16 cellular contexts compared by ENCODE assay signal in the genomic region with DNA sequence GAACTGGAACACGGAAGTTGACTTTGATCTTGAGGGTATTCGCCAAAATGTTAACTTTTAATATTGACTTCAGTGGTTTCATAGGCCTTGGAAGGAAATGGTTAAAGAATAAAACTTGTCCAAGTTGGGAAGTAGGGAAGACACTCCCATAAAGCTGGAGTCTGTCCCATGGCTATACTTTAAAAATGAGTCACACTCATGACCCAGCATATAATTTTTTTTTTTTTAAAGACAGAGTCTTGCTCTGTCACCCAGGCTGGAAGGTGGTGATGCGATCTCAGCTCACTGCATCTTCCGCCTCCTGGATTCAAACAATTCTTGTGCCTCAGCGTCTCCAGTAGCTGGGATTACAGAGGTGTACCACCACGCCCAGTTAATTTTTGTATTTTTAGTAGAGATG. TPM values are rescaled to one million over a fixed set of nuclear protein-coding genes. Genes with fewer than 3 reads are reported as not detected.
DNase-seq lines count a peak whose midpoint lies in the region; ATAC-seq, FAIRE-seq and TF ChIP-seq lines count a peak whose summit lies in the region.
"Had no signal": no experiment of that assay in that cellular context is flagged by ENCODE, and none has a peak within 500 bp of the region (broad histone marks: within the 10 kb centered on the region; RNA-seq: fewer than 3 reads in every experiment).

No MANE protein-coding gene starts in this region.

- no peaks in the 10 kb centered on the region for H3K9me2 ChIP-seq in SK-N-SH

- TF ChIP-seq RAD21 in A549 (conservative IDR thresholded peaks at IDR 0.05 in 1 of 2, IDR thresholded peaks at IDR 0.05 in 1 of 2) (no peak), SK-N-SH (IDR thresholded peaks at IDR 0.05; ENCODE audit: low read length) (no peak)

- H3K4me3 ChIP-seq in A549 (no peak overlapping the region), SK-N-SH (ENCODE audit: low read depth in 2 of 2, low read length in 1 of 2) (no peak overlapping the region), fibroblast of the aortic adventitia (ENCODE audit: low read depth, low read length) (no peak overlapping the region)
- H3K4me3 ChIP-seq: upper lobe of left lung had no signal

- H3K79me2 ChIP-seq in SK-N-SH (ENCODE audit: insufficient read depth): no peaks in the 10 kb centered on the region

- TF ChIP-seq EP300 in A549 (IDR thresholded peaks at IDR 0.05) (no peak), SK-N-SH (IDR thresholded peaks at IDR 0.05; ENCODE audit: borderline replicate concordance in 1 of 2, low read depth in 1 of 2, low read length in 1 of 2) (no peak)

- H3K27ac Mint-ChIP-seq in HFFc6 (peak overlapping the region; percentile 91), nephron progenitor cell (no peak overlapping the region)

- DNase-seq in A549 (ENCODE audit: low read depth in 1 of 2, low spot score in 1 of 2) (peak; percentile 44 to 64), HFFc6 (peak; percentile 76), SK-N-SH (no peak), fibroblast of the aortic adventitia (ENCODE audit: low read depth) (peak; percentile 84), nephron progenitor cell (no peak), GDM1 (lab: John Stamatoyannopoulos, UW) (no peak)
- DNase-seq: activated CD4-positive, alpha-beta T cell treated with anti-CD3 and anti-CD28 coated beads for 1 hour; DMS79; NCI-H1092 treated with DMSO at 0.1 percent for 48 hours; NCI-H524; upper lobe of left lung had no signal

- no peaks in the 10 kb centered on the region for H3K27me3 ChIP-seq in SK-N-SH (ENCODE audit: insufficient read depth)
- H3K27me3 ChIP-seq: upper lobe of left lung had no signal

- H3K27me3 Mint-ChIP-seq in HFFc6 (ENCODE audit: insufficient read depth): peaks cover 2% of the 10 kb centered on the region; the same call in 1 of the 2 replicates
- H3K27me3 Mint-ChIP-seq in nephron progenitor cell (ENCODE audit: low read depth, poor library complexity): peaks cover 4% of the 10 kb centered on the region

- 0 out of 2 replicates have a peak overlapping the region, but pooled peaks have one; percentile 21 for H2AFZ ChIP-seq in SK-N-SH (ENCODE audit: low read depth)

- peak; percentile 92 for ATAC-seq in A549
- no peak for ATAC-seq in GM21526 (IDR thresholded peaks at IDR 0.05; ENCODE audit: low FRiP score, unreplicated experiment)
- ATAC-seq in GM19328 (IDR thresholded peaks at IDR 0.05; ENCODE audit: unreplicated experiment): no peak

- WGBS in A549 (ENCODE audit: missing lambda C conversion rate): 54% methylated on average over 6 of the region's 6 CpGs
- WGBS in SK-N-SH (ENCODE audit: low lambda C conversion rate): 76% methylated on average over 6 of the region's 6 CpGs

- no peaks in the 10 kb centered on the region for H3F3A ChIP-seq in SK-N-SH (replicated peaks; ENCODE audit: insufficient read depth)

- H3K36me3 ChIP-seq in SK-N-SH (replicated peaks in 1 of 2; ENCODE audit: control insufficient read depth in 1 of 2, insufficient read depth in 2 of 2, low read length in 1 of 2): no peaks in the 10 kb centered on the region
- H3K36me3 ChIP-seq: upper lobe of left lung had no signal

- peak overlapping the region; percentile 28; the same call in 2 of the 3 replicates for H3K4me2 ChIP-seq in A549
- H3K4me2 ChIP-seq in SK-N-SH: no peak overlapping the region

- H3K36me3 Mint-ChIP-seq in HFFc6 (ENCODE audit: low read depth): peaks cover 10% of the 10 kb centered on the region
- peaks cover 9% of the 10 kb centered on the region for H3K36me3 Mint-ChIP-seq in nephron progenitor cell (ENCODE audit: low read depth)

- TF ChIP-seq POLR2A in A549 (IDR thresholded peaks at IDR 0.05; ENCODE audit: low read length): no peak

- H3K4me1 Mint-ChIP-seq in HFFc6 (ENCODE audit: low read depth) (peaks cover 15% of the 10 kb centered on the region), nephron progenitor cell (no peaks in the 10 kb centered on the region)
- H3K4me1 Mint-ChIP-seq: neural crest cell had no signal

- no peak for FAIRE-seq in A549 (lab: Jason Lieb, UNC)

- peaks cover 12% of the 10 kb centered on the region; the same call in 2 of the 3 replicates for H3K4me1 ChIP-seq in A549
- H3K4me1 ChIP-seq in SK-N-SH (ENCODE audit: control insufficient read depth in 1 of 2, insufficient read depth in 2 of 2, low read depth in 1 of 2, low read length in 1 of 2): no peaks in the 10 kb centered on the region
- H3K4me1 ChIP-seq: upper lobe of left lung had no signal

- no peak for TF ChIP-seq CTCF in A549 (IDR thresholded peaks at IDR 0.05)
- no peak for TF ChIP-seq CTCF in HFFc6 (IDR thresholded peaks at IDR 0.05)
- no peak for TF ChIP-seq CTCF in SK-N-SH (IDR thresholded peaks at IDR 0.05)
- no peak for TF ChIP-seq CTCF in fibroblast of the aortic adventitia (IDR thresholded peaks at IDR 0.05; ENCODE audit: insufficient read depth, low read length)
- no peak for TF ChIP-seq CTCF in nephron progenitor cell (IDR thresholded peaks at IDR 0.05)

- H3K9ac ChIP-seq in SK-N-SH: no peak overlapping the region

- CTCF ChIA-PET in A549 (lab: Yijun Ruan, JAX): interaction anchor here (0.8 to 2.6 kb wide), 3 partner anchors 11 to 182 kb away, joined by 3 to 9 read pairs (median 3); no protein-coding TSS in a partner anchor
- CTCF ChIA-PET in SK-N-SH (lab: Yijun Ruan, JAX): interaction anchor here (0.6 kb wide), 1 partner anchor 49 kb away, joined by 3 read pairs; no protein-coding TSS in a partner anchor

- peak overlapping the region in 1 of 2 experiments; percentile 65; a peak in 3 of 6 replicates for H3K27ac ChIP-seq in A549
- H3K27ac ChIP-seq in SK-N-SH (ENCODE audit: low read depth in 2 of 2, low read length in 1 of 2): no peak overlapping the region
- H3K27ac ChIP-seq: epithelial cell of prostate, upper lobe of left lung had no signal

- no peaks in the 10 kb centered on the region for H4K20me1 ChIP-seq in SK-N-SH (ENCODE audit: insufficient read depth)

- H3K9me3 ChIP-seq in A549 (peaks cover 5% of the 10 kb centered on the region; the same call in 2 of the 3 replicates), SK-N-SH (no peaks in the 10 kb centered on the region)
- H3K9me3 ChIP-seq: upper lobe of left lung had no signal

- peak overlapping the region; percentile 44; the same call in 1 of the 2 replicates for H3K4me3 Mint-ChIP-seq in HFFc6
- no peak overlapping the region for H3K4me3 Mint-ChIP-seq in nephron progenitor cell
- H3K4me3 Mint-ChIP-seq: neural crest cell had no signal

- peaks cover 17% of the 10 kb centered on the region for H3K9me3 Mint-ChIP-seq in HFFc6
- peaks cover 23% of the 10 kb centered on the region for H3K9me3 Mint-ChIP-seq in nephron progenitor cell

- POLR2A ChIA-PET in A549 (lab: Yijun Ruan, JAX) (no interaction called here), SK-N-SH (lab: Yijun Ruan, JAX) (no interaction called here)

TF ChIP-seq in A549, 52 proteins besides CTCF, POLR2A, EP300 and RAD21 (continues in another document):
- TF ChIP-seq ZFP36 (IDR thresholded peaks at IDR 0.05; ENCODE audit: borderline replicate concordance, partially characterized antibody): no peak
- TF ChIP-seq, protein P1, sequence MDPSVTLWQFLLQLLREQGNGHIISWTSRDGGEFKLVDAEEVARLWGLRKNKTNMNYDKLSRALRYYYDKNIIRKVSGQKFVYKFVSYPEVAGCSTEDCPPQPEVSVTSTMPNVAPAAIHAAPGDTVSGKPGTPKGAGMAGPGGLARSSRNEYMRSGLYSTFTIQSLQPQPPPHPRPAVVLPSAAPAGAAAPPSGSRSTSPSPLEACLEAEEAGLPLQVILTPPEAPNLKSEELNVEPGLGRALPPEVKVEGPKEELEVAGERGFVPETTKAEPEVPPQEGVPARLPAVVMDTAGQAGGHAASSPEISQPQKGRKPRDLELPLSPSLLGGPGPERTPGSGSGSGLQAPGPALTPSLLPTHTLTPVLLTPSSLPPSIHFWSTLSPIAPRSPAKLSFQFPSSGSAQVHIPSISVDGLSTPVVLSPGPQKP (IDR thresholded peaks at IDR 0.05; ENCODE audit: low read depth, low read length): no peak
- TF ChIP-seq, protein P2, sequence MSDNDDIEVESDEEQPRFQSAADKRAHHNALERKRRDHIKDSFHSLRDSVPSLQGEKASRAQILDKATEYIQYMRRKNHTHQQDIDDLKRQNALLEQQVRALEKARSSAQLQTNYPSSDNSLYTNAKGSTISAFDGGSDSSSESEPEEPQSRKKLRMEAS (IDR thresholded peaks at IDR 0.05): 0 out of 2 replicates have a peak, but pooled peaks have one; percentile 25
- no peak for TF ChIP-seq FOSL2 (IDR thresholded peaks at IDR 0.05)
- peak; percentile 79 for TF ChIP-seq FOSL2 (CRISPR knock-in tag; IDR thresholded peaks at IDR 0.05)
- TF ChIP-seq MAFK (IDR thresholded peaks at IDR 0.05; ENCODE audit: partially characterized antibody): peak; percentile 59

TF ChIP-seq in SK-N-SH, 30 proteins besides CTCF, POLR2A, EP300 and RAD21:
- peak; percentile 44 for TF ChIP-seq JUND (IDR thresholded peaks at IDR 0.05)
- TF ChIP-seq NRF1 (IDR thresholded peaks at IDR 0.05; ENCODE audit: low read depth, low read length): no peak
- TF ChIP-seq NFIC (IDR thresholded peaks at IDR 0.05; ENCODE audit: borderline replicate concordance): no peak
- no peak for TF ChIP-seq MEF2A (IDR thresholded peaks at IDR 0.05; ENCODE audit: borderline replicate concordance, low read depth)
- no peak for TF ChIP-seq RXRA (IDR thresholded peaks at IDR 0.05; ENCODE audit: borderline replicate concordance, low read depth)
- TF ChIP-seq TEAD4 (IDR thresholded peaks at IDR 0.05; ENCODE audit: borderline replicate concordance, insufficient read depth): no peak
- TF ChIP-seq FOXM1 (IDR thresholded peaks at IDR 0.05; ENCODE audit: low read depth): no peak
- TF ChIP-seq ELF1 (IDR thresholded peaks at IDR 0.05): no peak
- peak; percentile 47 for TF ChIP-seq FOSL2 (IDR thresholded peaks at IDR 0.05; ENCODE audit: borderline replicate concordance, low read depth)

RNA-seq across cellular contexts. Expression of a gene that starts 19.6 kb away (rescaled TPM):
- polyA plus RNA-seq in A549 (2011; rRNA removed) (not detected in 2 replicates), A549 (2017; fragmentation: RNase III; extraction: RNeasy Plus Mini Kit Qiagen cat#74134 plus additional on column Dnase treatment) (not detected in 3 replicates), SK-N-SH (2012; rRNA removed) (not detected in 2 replicates)
- polyA plus RNA-seq in A549 (2012; cell fraction: cytosol; rRNA removed): not detected in 2 replicates
- polyA plus RNA-seq in A549 (2012; cell fraction: nucleus; rRNA removed): not detected in 2 replicates
- not detected in 2 replicates for polyA minus RNA-seq in A549 (2011; rRNA and poly(A)+ RNA removed)
- not detected for total RNA-seq in HFFc6 (2021; fragmentation: NEBNext Ultra II Directional; extraction: Animal tissue kit (Norgen Biotek cat#: 25700))
- polyA plus RNA-seq in SK-N-SH (2012; cell fraction: cytosol; rRNA removed): not detected in 2 replicates
- polyA plus RNA-seq in SK-N-SH (2012; cell fraction: nucleus; rRNA removed): not detected in 2 replicates
- not detected in 2 replicates for total RNA-seq in fibroblast of the aortic adventitia (ENCODE audit: low replicate concordance)
- total RNA-seq: A673, neural crest cell, upper lobe of left lung had no signal

Comparison
In these comparisons a context has a peak if more than half of its experiments do, and no peak if none do; other contexts are left out.
1. ATAC-seq: peak in A549 (2 of 2); none in GM21526 (single experiment) and GM19328 (single experiment).
2. DNase-seq: peak in A549 (2 of 2), HFFc6 (single experiment) and fibroblast of the aortic adventitia (single experiment); none in SK-N-SH (single experiment), nephron progenitor cell (single experiment) and GDM1 (single experiment).